ENCODE assay signal across 40 cellular contexts in the genomic region with DNA sequence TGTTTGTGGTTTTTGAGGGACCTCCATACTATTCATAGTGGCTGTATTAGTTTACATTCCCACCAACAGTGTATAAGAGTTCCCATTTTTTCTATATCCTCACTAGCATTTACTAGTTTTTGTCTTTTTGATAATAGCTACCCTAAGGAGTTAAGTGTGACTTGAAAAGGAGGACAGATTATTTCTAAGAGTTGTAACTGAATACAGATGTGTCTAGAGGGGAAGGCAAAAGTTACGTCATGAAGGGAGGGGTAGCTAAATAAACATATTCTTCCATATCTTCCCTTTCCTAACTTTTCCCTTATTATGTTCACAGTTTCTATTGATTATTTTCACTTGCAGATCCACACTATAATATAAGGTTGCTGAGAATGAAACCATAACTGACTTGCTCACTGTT.
"Had no signal": no experiment of that assay in that cellular context is flagged by ENCODE, and none has a peak within 500 bp of the region (broad histone marks: within the 10 kb centered on the region; RNA-seq: fewer than 3 reads in every experiment).

No MANE protein-coding gene starts in this region.

- H3K36me3 Mint-ChIP-seq: activated naive CD4-positive, alpha-beta T cell treated with anti-CD3 and anti-CD28 coated beads, Interleukin-2, amount 10 ng/mL, durations not matched to agents 7 days and 5 days; activated naive CD4-positive, alpha-beta T cell treated with anti-CD3 and anti-CD28 coated beads, Interleukin-2, amount 50 U/mL, for 24 hours; activated naive CD4-positive, alpha-beta T cell treated with anti-CD3 and anti-CD28 coated beads, Interleukin-2, amount 50 U/mL, for 72 hours; activated naive CD8-positive, alpha-beta T cell; activated naive CD8-positive, alpha-beta T cell treated with anti-CD3 and anti-CD28 coated beads for 36 hours; activated naive CD8-positive, alpha-beta T cell treated with anti-CD3 and anti-CD28 coated beads, Interleukin-2, amount 10 ng/mL, durations not matched to agents 7 days and 5 days; brain had no signal

- H3K27me3 Mint-ChIP-seq: activated naive CD4-positive, alpha-beta T cell treated with anti-CD3 and anti-CD28 coated beads, Interleukin-2, amount 10 ng/mL, durations not matched to agents 7 days and 5 days; activated naive CD4-positive, alpha-beta T cell treated with anti-CD3 and anti-CD28 coated beads, Interleukin-2, amount 50 U/mL, for 24 hours; activated naive CD8-positive, alpha-beta T cell; activated naive CD8-positive, alpha-beta T cell treated with anti-CD3 and anti-CD28 coated beads for 36 hours; activated naive CD8-positive, alpha-beta T cell treated with anti-CD3 and anti-CD28 coated beads, Interleukin-2, amount 10 ng/mL, durations not matched to agents 7 days and 5 days; activated naive CD8-positive, alpha-beta T cell treated with anti-CD3 and anti-CD28 coated beads, Interleukin-2, amount 50 U/mL, for 24 hours; activated T-cell treated with anti-CD3 and anti-CD28 coated beads, Interleukin-2, amount 50 U/mL, for 24 hours; activated T-helper 17 cell treated with anti-CD3 and anti-CD28 coated beads, Interleukin-2, amount 50 U/mL, for 72 hours; brain; central memory CD8-positive, alpha-beta T cell had no signal

- H3K9me3 ChIP-seq: adrenal gland, ascending aorta, body of pancreas had no signal

- H3K4me1 Mint-ChIP-seq: activated naive CD4-positive, alpha-beta T cell treated with anti-CD3 and anti-CD28 coated beads, Interleukin-2, amount 10 ng/mL, durations not matched to agents 7 days and 5 days; activated naive CD4-positive, alpha-beta T cell treated with anti-CD3 and anti-CD28 coated beads, Interleukin-2, amount 50 U/mL, for 24 hours; activated naive CD8-positive, alpha-beta T cell treated with anti-CD3 and anti-CD28 coated beads for 36 hours; activated naive CD8-positive, alpha-beta T cell treated with anti-CD3 and anti-CD28 coated beads, Interleukin-2, amount 10 ng/mL, durations not matched to agents 7 days and 5 days; activated naive CD8-positive, alpha-beta T cell treated with anti-CD3 and anti-CD28 coated beads, Interleukin-2, amount 50 U/mL, for 24 hours; activated T-helper 17 cell treated with anti-CD3 and anti-CD28 coated beads, Interleukin-2, amount 50 U/mL, for 72 hours; brain; central memory CD8-positive, alpha-beta T cell had no signal

- FAIRE-seq: astrocyte, bronchial epithelial cell had no signal

- ATAC-seq: activated naive CD4-positive, alpha-beta T cell treated with anti-CD3 and anti-CD28 coated beads, Interleukin-2, amount 50 U/mL, for 72 hours; activated naive CD8-positive, alpha-beta T cell treated with anti-CD3 and anti-CD28 coated beads, Interleukin-2, amount 50 U/mL, for 24 hours; activated T-cell treated with anti-CD3 and anti-CD28 coated beads, Interleukin-2, amount 50 U/mL, for 4 hours; activated T-cell treated with anti-CD3 and anti-CD28 coated beads, Interleukin-2, amount 50 U/mL, for 72 hours; activated T-helper 17 cell treated with anti-CD3 and anti-CD28 coated beads, Interleukin-2, amount 50 U/mL, for 72 hours; body of pancreas had no signal

- H3K27ac Mint-ChIP-seq: activated naive CD4-positive, alpha-beta T cell treated with anti-CD3 and anti-CD28 coated beads for 36 hours; activated naive CD4-positive, alpha-beta T cell treated with anti-CD3 and anti-CD28 coated beads, Interleukin-2, amount 10 ng/mL, durations not matched to agents 7 days and 5 days; activated naive CD4-positive, alpha-beta T cell treated with anti-CD3 and anti-CD28 coated beads, Interleukin-2, amount 50 U/mL, for 24 hours; activated naive CD4-positive, alpha-beta T cell treated with anti-CD3 and anti-CD28 coated beads, Interleukin-2, amount 50 U/mL, for 72 hours; activated naive CD8-positive, alpha-beta T cell; activated naive CD8-positive, alpha-beta T cell treated with anti-CD3 and anti-CD28 coated beads for 36 hours; activated naive CD8-positive, alpha-beta T cell treated with anti-CD3 and anti-CD28 coated beads, Interleukin-2, amount 10 ng/mL, durations not matched to agents 7 days and 5 days; activated naive CD8-positive, alpha-beta T cell treated with anti-CD3 and anti-CD28 coated beads, Interleukin-2, amount 50 U/mL, for 24 hours; activated T-cell treated with anti-CD3 and anti-CD28 coated beads, Interleukin-2, amount 50 U/mL, for 24 hours; activated T-cell treated with anti-CD3 and anti-CD28 coated beads, Interleukin-2, amount 50 U/mL, for 72 hours; activated T-helper 1 cell treated with anti-CD3 and anti-CD28 coated beads, Interleukin-12 subunit alpha, Interleukin-12 subunit beta, Interleukin-2, Interleukin-4 antibody, amounts not matched to agents 30 ng/mL and 10 ng/mL and 1 ng/mL, durations not matched to agents 14 hours and 24 hours and 36 hours; activated T-helper 17 cell treated with anti-CD3 and anti-CD28 coated beads, Interleukin-2, amount 50 U/mL, for 72 hours; activated T-helper 2 cell treated with anti-CD3 and anti-CD28 coated beads, Interferon-gamma antibody, Interleukin-2, Interleukin-4, amounts not matched to agents 10 μg/mL and 5 μg/mL and 100 μg/mL, durations not matched to agents 14 hours and 24 hours and 36 hours; brain had no signal

- DNase-seq: activated effector memory CD4-positive, alpha-beta T cell treated with anti-CD3 and anti-CD28 coated beads, Interleukin-2, amount 50 U/mL, for 16 hours; activated effector memory CD4-positive, alpha-beta T cell treated with Interleukin-2 at 50 U/mL for 16 hours; activated gamma-delta T cell; activated gamma-delta T cell treated with Interleukin-2 at 50 U/mL for 16 hours; activated naive CD4-positive, alpha-beta T cell; activated naive CD4-positive, alpha-beta T cell treated with anti-CD3 and anti-CD28 coated beads for 36 hours; activated naive CD4-positive, alpha-beta T cell treated with anti-CD3 and anti-CD28 coated beads, Interleukin-2, amount 10 ng/mL, durations not matched to agents 7 days and 5 days; activated naive CD4-positive, alpha-beta T cell treated with anti-CD3 and anti-CD28 coated beads, Interleukin-2, amount 50 U/mL, for 16 hours; activated naive CD4-positive, alpha-beta T cell treated with Interleukin-2 at 50 U/mL for 16 hours; activated naive CD8-positive, alpha-beta T cell treated with anti-CD3 and anti-CD28 coated beads for 36 hours; activated naive CD8-positive, alpha-beta T cell treated with anti-CD3 and anti-CD28 coated beads, Interleukin-2, amount 10 ng/mL, durations not matched to agents 7 days and 5 days; activated naive CD8-positive, alpha-beta T cell treated with anti-CD3 and anti-CD28 coated beads, Interleukin-2, amount 50 U/mL, for 24 hours; activated T-cell treated with anti-CD3 and anti-CD28 coated beads for 4 hours; activated T-cell treated with anti-CD3 and anti-CD28 coated beads, Interleukin-2, amount 50 U/mL, for 1 hour; activated T-cell treated with anti-CD3 and anti-CD28 coated beads, Interleukin-2, amount 50 U/mL, for 24 hours; activated T-cell treated with anti-CD3 and anti-CD28 coated beads, Interleukin-2, amount 50 U/mL, for 4 hours; activated T-cell treated with anti-CD3 and anti-CD28 coated beads, Interleukin-2, amount 50 U/mL, for 48 hours; activated T-cell treated with anti-CD3 and anti-CD28 coated beads, Interleukin-2, amount 50 U/mL, for 72 hours; adrenal gland; amniotic stem cell; amygdala; anterior cingulate cortex; aorta; body of pancreas; brain microvascular endothelial cell; caudate nucleus; central memory CD4-positive, alpha-beta T cell; cerebellar nuclear complex had no signal

- H3K27me3 ChIP-seq: adrenal gland, ascending aorta, body of pancreas, brain microvascular endothelial cell, cardiac muscle cell had no signal

- H3K4me3 ChIP-seq: adrenal gland, ascending aorta, body of pancreas, cardiac muscle cell had no signal

- H3K4me3 Mint-ChIP-seq: activated naive CD4-positive, alpha-beta T cell treated with anti-CD3 and anti-CD28 coated beads for 36 hours; activated naive CD4-positive, alpha-beta T cell treated with anti-CD3 and anti-CD28 coated beads, Interleukin-2, amount 10 ng/mL, durations not matched to agents 7 days and 5 days; activated naive CD4-positive, alpha-beta T cell treated with anti-CD3 and anti-CD28 coated beads, Interleukin-2, amount 50 U/mL, for 24 hours; activated naive CD8-positive, alpha-beta T cell; activated naive CD8-positive, alpha-beta T cell treated with anti-CD3 and anti-CD28 coated beads for 36 hours; activated naive CD8-positive, alpha-beta T cell treated with anti-CD3 and anti-CD28 coated beads, Interleukin-2, amount 10 ng/mL, durations not matched to agents 7 days and 5 days; activated naive CD8-positive, alpha-beta T cell treated with anti-CD3 and anti-CD28 coated beads, Interleukin-2, amount 50 U/mL, for 24 hours; activated T-cell treated with anti-CD3 and anti-CD28 coated beads, Interleukin-2, amount 50 U/mL, for 24 hours; activated T-cell treated with anti-CD3 and anti-CD28 coated beads, Interleukin-2, amount 50 U/mL, for 4 hours; activated T-cell treated with anti-CD3 and anti-CD28 coated beads, Interleukin-2, amount 50 U/mL, for 72 hours; activated T-helper 1 cell treated with anti-CD3 and anti-CD28 coated beads, Interleukin-12 subunit alpha, Interleukin-12 subunit beta, Interleukin-2, Interleukin-4 antibody, amounts not matched to agents 30 ng/mL and 10 ng/mL and 1 ng/mL, durations not matched to agents 14 hours and 24 hours and 36 hours; activated T-helper 17 cell treated with anti-CD3 and anti-CD28 coated beads, Interleukin-2, amount 50 U/mL, for 72 hours; brain; central memory CD8-positive, alpha-beta T cell had no signal

- H3K27ac ChIP-seq: adrenal gland, ascending aorta, body of pancreas, brain microvascular endothelial cell, cardiac muscle cell had no signal

- H3K36me3 ChIP-seq: adrenal gland, ascending aorta, brain microvascular endothelial cell, cardiac muscle cell had no signal

- H3K9me3 Mint-ChIP-seq: activated naive CD4-positive, alpha-beta T cell treated with anti-CD3 and anti-CD28 coated beads, Interleukin-2, amount 50 U/mL, for 24 hours; activated naive CD8-positive, alpha-beta T cell treated with anti-CD3 and anti-CD28 coated beads, Interleukin-2, amount 10 ng/mL, durations not matched to agents 7 days and 5 days; activated T-cell treated with anti-CD3 and anti-CD28 coated beads, Interleukin-2, amount 50 U/mL, for 4 hours; activated T-helper 1 cell treated with anti-CD3 and anti-CD28 coated beads, Interleukin-12 subunit alpha, Interleukin-12 subunit beta, Interleukin-2, Interleukin-4 antibody, amounts not matched to agents 30 ng/mL and 10 ng/mL and 1 ng/mL, durations not matched to agents 14 hours and 24 hours and 36 hours; activated T-helper 17 cell treated with anti-CD3 and anti-CD28 coated beads, Interleukin-2, amount 50 U/mL, for 72 hours; activated T-helper 2 cell treated with anti-CD3 and anti-CD28 coated beads, Interferon-gamma antibody, Interleukin-2, Interleukin-4, amounts not matched to agents 10 μg/mL and 5 μg/mL and 100 μg/mL, durations not matched to agents 14 hours and 24 hours and 36 hours; brain; central memory CD8-positive, alpha-beta T cell had no signal

- H3K4me1 ChIP-seq: adrenal gland, ascending aorta, body of pancreas had no signal
